Comparison of ENCODE assay signal across 1 cellular context in genomic region chr11:47587733-47588326, GRCh38.
TF ChIP-seq lines count a peak whose summit lies in the region.

No MANE protein-coding gene starts in this region.

TF ChIP-seq in GM12878, 131 proteins besides CTCF, POLR2A, EP300 and RAD21:
- TF ChIP-seq, protein P1, sequence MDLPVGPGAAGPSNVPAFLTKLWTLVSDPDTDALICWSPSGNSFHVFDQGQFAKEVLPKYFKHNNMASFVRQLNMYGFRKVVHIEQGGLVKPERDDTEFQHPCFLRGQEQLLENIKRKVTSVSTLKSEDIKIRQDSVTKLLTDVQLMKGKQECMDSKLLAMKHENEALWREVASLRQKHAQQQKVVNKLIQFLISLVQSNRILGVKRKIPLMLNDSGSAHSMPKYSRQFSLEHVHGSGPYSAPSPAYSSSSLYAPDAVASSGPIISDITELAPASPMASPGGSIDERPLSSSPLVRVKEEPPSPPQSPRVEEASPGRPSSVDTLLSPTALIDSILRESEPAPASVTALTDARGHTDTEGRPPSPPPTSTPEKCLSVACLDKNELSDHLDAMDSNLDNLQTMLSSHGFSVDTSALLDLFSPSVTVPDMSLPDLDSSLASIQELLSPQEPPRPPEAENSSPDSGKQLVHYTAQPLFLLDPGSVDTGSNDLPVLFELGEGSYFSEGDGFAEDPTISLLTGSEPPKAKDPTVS (IDR thresholded peaks at IDR 0.05; ENCODE audit: low read depth, low read length) = no peak
- no peak for TF ChIP-seq STAT1 (conservative IDR thresholded peaks at IDR 0.05)
- TF ChIP-seq IRF3 (IDR thresholded peaks at IDR 0.05) = no peak
- no peak for TF ChIP-seq CBX3 (IDR thresholded peaks at IDR 0.05; ENCODE audit: borderline replicate concordance, low read depth)
- TF ChIP-seq JUNB (IDR thresholded peaks at IDR 0.05) = no peak
- no peak for TF ChIP-seq SUZ12 (IDR thresholded peaks at IDR 0.05; ENCODE audit: unreplicated experiment)
TF ChIP-seq in GM12878: peak in this region for 0.
